In the genomic region with DNA sequence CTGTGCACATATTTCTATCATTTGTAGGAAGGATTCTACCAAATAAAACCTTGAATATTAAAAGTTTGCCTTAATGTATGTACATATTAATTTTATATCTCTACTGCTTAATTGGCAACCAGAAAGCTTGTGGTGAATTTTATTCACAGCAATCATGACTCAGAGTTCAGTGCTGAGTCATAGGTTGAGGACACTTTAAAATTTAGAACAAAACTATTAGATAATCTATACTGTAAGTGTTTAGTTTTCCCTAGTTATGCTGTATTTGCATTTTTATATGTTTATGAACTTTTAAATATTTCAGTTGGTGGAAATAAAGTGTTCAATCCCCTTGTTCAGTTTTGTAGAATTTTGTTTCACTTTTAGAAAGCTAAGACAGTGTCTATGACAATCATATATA, we compare ENCODE assay signal across 21 cellular contexts.
A peak's percentile ranks its signal among the peaks of the same experiment; 100 is the strongest.
DNase-seq lines count a peak whose midpoint lies in the region; ATAC-seq and TF ChIP-seq lines count a peak whose summit lies in the region.
"Had no signal": no experiment of that assay in that cellular context is flagged by ENCODE, and none has a peak within 500 bp of the region (broad histone marks: within the 10 kb centered on the region; RNA-seq: fewer than 3 reads in every experiment).

No MANE protein-coding gene starts in this region.

- in situ Hi-C loops in astrocyte of the spinal cord (cut with HindIII; ENCODE audit: low sequenced_read_pairs) = no loop called here

- DNase-seq in ELR (ENCODE audit: low read depth) = peak; percentile 60
- DNase-seq in MM.1S = peak; percentile 4
- peak; percentile 23 for DNase-seq in astrocyte of the spinal cord (ENCODE audit: low read depth, low spot score)
- DNase-seq in mesenchymal stem cell = peak; percentile 38
- no peak for DNase-seq in NCI-H2107 (lab: John Stamatoyannopoulos, UW)
- no peak for DNase-seq in germinal center (ENCODE audit: low spot score)
- DNase-seq: activated B cell treated with CpG ODN at 0.5 μM for 24 hours; activated CD4-positive, alpha-beta memory T cell treated with anti-CD3 and anti-CD28 coated beads, Interleukin-2, amount 10 ng/mL, durations not matched to agents 7 days and 5 days; activated naive CD4-positive, alpha-beta T cell; activated T-cell treated with anti-CD3 and anti-CD28 coated beads, Interleukin-2, amount 50 U/mL, for 1 hour; aorta; foreskin melanocyte; GDM1; NCI-H1105; nephron progenitor cell; stimulated activated CD4-positive, alpha-beta T cell treated with anti-CD3 and anti-CD28 coated beads, Interleukin-2, amount 100 ng/mL, for 24 hours had no signal

- H4K91ac ChIP-seq in mesenchymal stem cell (ENCODE audit: low read length) = no peak overlapping the region

- no peak overlapping the region for H2BK12ac ChIP-seq in mesenchymal stem cell (ENCODE audit: low read length in 2 of 2)

- no peak overlapping the region for H2BK120ac ChIP-seq in mesenchymal stem cell (ENCODE audit: low read depth, low read length)

- no peak overlapping the region for H2AK5ac ChIP-seq in mesenchymal stem cell (ENCODE audit: low read length, severe bottlenecking)

- H3K23ac ChIP-seq in mesenchymal stem cell (ENCODE audit: low read length in 2 of 2) = no peak overlapping the region

- no peaks in the 10 kb centered on the region for H3K9me3 ChIP-seq in MM.1S (replicated peaks; ENCODE audit: insufficient read depth, low read length)
- H3K9me3 ChIP-seq in mesenchymal stem cell (ENCODE audit: control insufficient read depth, low read length) = no peaks in the 10 kb centered on the region
- H3K9me3 ChIP-seq: BLaER1 had no signal

- H2BK15ac ChIP-seq in mesenchymal stem cell (ENCODE audit: low read depth, poor library complexity, severe bottlenecking) = no peak overlapping the region

- TF ChIP-seq CTCF in MM.1S (IDR thresholded peaks at IDR 0.05; ENCODE audit: low read length) (no peak), astrocyte of the spinal cord (IDR thresholded peaks at IDR 0.05; ENCODE audit: low read depth, low read length) (no peak)

- H3K4me1 ChIP-seq in MM.1S (ENCODE audit: low read length) = no peaks in the 10 kb centered on the region
- H3K4me1 ChIP-seq in mesenchymal stem cell (ENCODE audit: control insufficient read depth, insufficient read depth, low read depth, low read length) = no peaks in the 10 kb centered on the region
- H3K4me1 ChIP-seq: BLaER1, tibial nerve had no signal

- ATAC-seq in HG02798 (IDR thresholded peaks at IDR 0.05; ENCODE audit: poor library complexity, unreplicated experiment) = no peak
- ATAC-seq: GM12878 had no signal

- no peaks in the 10 kb centered on the region for H3K79me1 ChIP-seq in mesenchymal stem cell (replicated peaks; ENCODE audit: low read length, poor library complexity, severe bottlenecking)

- no peaks in the 10 kb centered on the region for H3K9me2 ChIP-seq in MM.1S (replicated peaks; ENCODE audit: insufficient read depth, low read length)

- no peaks in the 10 kb centered on the region for H3K27me3 ChIP-seq in MM.1S (replicated peaks; ENCODE audit: insufficient read depth, low read length)
- H3K27me3 ChIP-seq in mesenchymal stem cell (ENCODE audit: control insufficient read depth in 1 of 2, insufficient read depth in 1 of 2, low read length in 2 of 2) = no peaks in the 10 kb centered on the region
- H3K27me3 ChIP-seq: BLaER1, tibial nerve had no signal

- H3K27ac ChIP-seq in MM.1S (ENCODE audit: low read length) (no peak overlapping the region), mesenchymal stem cell (ENCODE audit: low read length, poor library complexity, severe bottlenecking) (no peak overlapping the region)
- H3K27ac ChIP-seq: BLaER1, HL-60, tibial nerve had no signal

- no peak overlapping the region for H3K14ac ChIP-seq in mesenchymal stem cell (ENCODE audit: low read length in 2 of 2)

- no peaks in the 10 kb centered on the region for H3K36me3 ChIP-seq in MM.1S (replicated peaks; ENCODE audit: insufficient read depth, low read length)
- no peaks in the 10 kb centered on the region for H3K36me3 ChIP-seq in mesenchymal stem cell (ENCODE audit: control insufficient read depth in 1 of 2, insufficient read depth in 2 of 2, low read depth in 1 of 2, low read length in 2 of 2)
- H3K36me3 ChIP-seq: BLaER1, tibial nerve had no signal

- H3K4me3 ChIP-seq in MM.1S (ENCODE audit: low read length) (no peak overlapping the region), astrocyte of the spinal cord (ENCODE audit: low read depth, low read length) (no peak overlapping the region), mesenchymal stem cell (ENCODE audit: insufficient read depth in 1 of 2, low read depth in 1 of 2, low read length in 2 of 2) (no peak overlapping the region)
- H3K4me3 ChIP-seq: BLaER1, GM12878, tibial nerve had no signal

- H3K18ac ChIP-seq in mesenchymal stem cell (ENCODE audit: low read depth in 1 of 2, low read length in 2 of 2) = no peak overlapping the region

- H4K8ac ChIP-seq in mesenchymal stem cell (ENCODE audit: low read length) = no peak overlapping the region

- H3K4ac ChIP-seq in mesenchymal stem cell (ENCODE audit: low read depth in 1 of 2, low read length in 2 of 2) = no peak overlapping the region

- no peak overlapping the region for H2BK5ac ChIP-seq in mesenchymal stem cell (ENCODE audit: low read depth, low read length, poor library complexity, severe bottlenecking)

- H2AFZ ChIP-seq in MM.1S (ENCODE audit: low read length) (no peak overlapping the region), mesenchymal stem cell (ENCODE audit: low read depth, low read length) (no peak overlapping the region)

- H3F3A ChIP-seq in MM.1S (ENCODE audit: insufficient read depth, low read length) = no peaks in the 10 kb centered on the region

- H3K9ac ChIP-seq in MM.1S (ENCODE audit: low read length) (no peak overlapping the region), mesenchymal stem cell (ENCODE audit: low read length) (no peak overlapping the region)
- H3K9ac ChIP-seq: BLaER1 had no signal

- no peaks in the 10 kb centered on the region for H3K79me2 ChIP-seq in MM.1S (ENCODE audit: low read length)

- H3K4me2 ChIP-seq in MM.1S (ENCODE audit: low read depth, low read length) (no peak overlapping the region), mesenchymal stem cell (ENCODE audit: low read length, poor library complexity, severe bottlenecking) (no peak overlapping the region)
- H3K4me2 ChIP-seq: BLaER1 had no signal

- no peaks in the 10 kb centered on the region for H4K20me1 ChIP-seq in MM.1S (ENCODE audit: insufficient read depth, low read length)
- H4K20me1 ChIP-seq: BLaER1 had no signal

Comparison
In these comparisons a context has a peak if more than half of its experiments do, and no peak if none do; other contexts are left out.
1. DNase-seq: peak in ELR (single experiment), MM.1S (single experiment), astrocyte of the spinal cord (single experiment) and mesenchymal stem cell (single experiment); none in NCI-H2107 (single experiment) and germinal center (single experiment).